In genomic region chr12:76346236-76346635, GRCh38 we compare ENCODE assay signal across 17 cellular contexts. TPM values are rescaled to one million over a fixed set of nuclear protein-coding genes. Genes with fewer than 3 reads are reported as not detected.
A peak's percentile ranks its signal among the peaks of the same experiment; 100 is the strongest.
DNase-seq lines count a peak whose midpoint lies in the region; TF ChIP-seq lines count a peak whose summit lies in the region.
"Had no signal": no experiment of that assay in that cellular context is flagged by ENCODE, and none has a peak within 500 bp of the region (broad histone marks: within the 10 kb centered on the region; RNA-seq: fewer than 3 reads in every experiment).

No MANE protein-coding gene starts in this region.

- POLR2A ChIA-PET in activated CD4-positive, alpha-beta memory T cell treated with anti-CD3 and anti-CD28 coated beads for 36 hours (lab: Charles Lee): no interaction called here

- H3K36me3 ChIP-seq in adipocyte (ENCODE audit: control insufficient read depth, insufficient read depth, low read length, severe bottlenecking) (no peaks in the 10 kb centered on the region), WERI-Rb-1 (no peaks in the 10 kb centered on the region)
- H3K36me3 ChIP-seq: colonic mucosa had no signal

- DNase-seq in ELR (ENCODE audit: low read depth) (peak; percentile 20), adipocyte (ENCODE audit: low read depth) (peak; percentile 24), fibroblast of the conjunctiva (ENCODE audit: low read depth) (peak; percentile 12), pons (ENCODE audit: low spot score) (peak; percentile 5), osteocyte (ENCODE audit: extremely low spot score, unreplicated experiment) (no peak), SIG-M5 treated with dmso at 0.1 percent for 504 hours (lab: John Stamatoyannopoulos, UW; ENCODE audit: unreplicated experiment) (no peak), WERI-Rb-1 (no peak)
- DNase-seq in activated CD4-positive, alpha-beta memory T cell treated with anti-CD3 and anti-CD28 coated beads for 36 hours: no peak
- DNase-seq: activated CD4-positive, alpha-beta T cell treated with anti-CD3 and anti-CD28 coated beads, Interleukin-2, amount 10 ng/mL, durations not matched to agents 7 days and 5 days; activated T-cell treated with anti-CD3 and anti-CD28 coated beads, Interleukin-2, amount 50 U/mL, for 24 hours; colonic mucosa; GOT3; NCI-H226; SIG-M5 had no signal

- H3K4me3 ChIP-seq in adipocyte (ENCODE audit: low read length): no peak overlapping the region
- no peak overlapping the region for H3K4me3 ChIP-seq in WERI-Rb-1 (ENCODE audit: low read depth, low read length)
- H3K4me3 ChIP-seq: colonic mucosa, lung had no signal

- no peak overlapping the region for H3K4me3 Mint-ChIP-seq in osteocyte (ENCODE audit: unreplicated experiment)
- no peak overlapping the region for H3K4me3 Mint-ChIP-seq in activated CD4-positive, alpha-beta memory T cell treated with anti-CD3 and anti-CD28 coated beads for 36 hours

- no peaks in the 10 kb centered on the region for H3K27me3 Mint-ChIP-seq in osteocyte (ENCODE audit: unreplicated experiment)
- no peaks in the 10 kb centered on the region for H3K27me3 Mint-ChIP-seq in activated CD4-positive, alpha-beta memory T cell treated with anti-CD3 and anti-CD28 coated beads for 36 hours
- H3K27me3 Mint-ChIP-seq: activated CD4-positive, alpha-beta T cell treated with anti-CD3 and anti-CD28 coated beads, Interleukin-2, amount 10 ng/mL, durations not matched to agents 7 days and 5 days; activated T-cell treated with anti-CD3 and anti-CD28 coated beads, Interleukin-2, amount 50 U/mL, for 24 hours; IgD-negative memory B cell had no signal

- peaks cover 30% of the 10 kb centered on the region for H3K4me1 ChIP-seq in adipocyte (ENCODE audit: control insufficient read depth, insufficient read depth, low read length)
- H3K4me1 ChIP-seq: colonic mucosa had no signal

- H3K27ac Mint-ChIP-seq in osteocyte (ENCODE audit: unreplicated experiment): no peak overlapping the region
- H3K27ac Mint-ChIP-seq in activated CD4-positive, alpha-beta memory T cell treated with anti-CD3 and anti-CD28 coated beads for 36 hours: no peak overlapping the region
- H3K27ac Mint-ChIP-seq: activated CD4-positive, alpha-beta T cell treated with anti-CD3 and anti-CD28 coated beads, Interleukin-2, amount 10 ng/mL, durations not matched to agents 7 days and 5 days; stimulated activated effector memory CD8-positive, alpha-beta T cell treated with anti-CD3 and anti-CD28 coated beads, Interleukin-12 subunit alpha, Interleukin-12 subunit beta, amount 100 ng/mL, for 72 hours had no signal

- H3K9me3 ChIP-seq in adipocyte (ENCODE audit: control insufficient read depth, low read length) (no peaks in the 10 kb centered on the region), WERI-Rb-1 (ENCODE audit: severe bottlenecking) (no peaks in the 10 kb centered on the region)
- H3K9me3 ChIP-seq: colonic mucosa had no signal

- H3K9ac ChIP-seq in adipocyte (ENCODE audit: low read length): peak overlapping the region; percentile 94

- CTCF ChIA-PET in activated CD4-positive, alpha-beta memory T cell treated with anti-CD3 and anti-CD28 coated beads for 36 hours (lab: Charles Lee): interaction anchor here (0.9 kb wide), 1 partner anchor 187 kb away, joined by 3 read pairs; no protein-coding TSS in a partner anchor

- peaks cover 3% of the 10 kb centered on the region for H3K36me3 Mint-ChIP-seq in osteocyte (ENCODE audit: unreplicated experiment)
- H3K36me3 Mint-ChIP-seq in activated CD4-positive, alpha-beta memory T cell treated with anti-CD3 and anti-CD28 coated beads for 36 hours: peaks cover 2% of the 10 kb centered on the region

- TF ChIP-seq CTCF in osteocyte (IDR thresholded peaks at IDR 0.05) (no peak), WERI-Rb-1 (IDR thresholded peaks at IDR 0.05; ENCODE audit: low read depth, low read length) (no peak)

- H3K4me1 Mint-ChIP-seq in osteocyte (ENCODE audit: unreplicated experiment): peaks cover 29% of the 10 kb centered on the region
- H3K4me1 Mint-ChIP-seq in activated CD4-positive, alpha-beta memory T cell treated with anti-CD3 and anti-CD28 coated beads for 36 hours (ENCODE audit: low read depth): peaks cover 30% of the 10 kb centered on the region

- H3K27me3 ChIP-seq in adipocyte (replicated peaks; ENCODE audit: control insufficient read depth, insufficient read depth, low read length): no peaks in the 10 kb centered on the region
- no peaks in the 10 kb centered on the region for H3K27me3 ChIP-seq in WERI-Rb-1 (ENCODE audit: insufficient read depth, low read depth, severe bottlenecking)
- H3K27me3 ChIP-seq: colonic mucosa had no signal

- no peak overlapping the region for H3K27ac ChIP-seq in WERI-Rb-1
- H3K27ac ChIP-seq: colonic mucosa had no signal

- intact Hi-C loops in activated CD4-positive, alpha-beta memory T cell treated with anti-CD3 and anti-CD28 coated beads for 36 hours (cut with micrococcal nuclease): loop anchor here (2.0 to 10.0 kb wide), 7 partner anchors 96 to 1809 kb away; partner anchors contain the start of genes ATXN7L3B, CAPS2, GLIPR1L1 and ZDHHC17

- H3K9me3 Mint-ChIP-seq in osteocyte (ENCODE audit: unreplicated experiment): no peaks in the 10 kb centered on the region
- no peaks in the 10 kb centered on the region for H3K9me3 Mint-ChIP-seq in activated CD4-positive, alpha-beta memory T cell treated with anti-CD3 and anti-CD28 coated beads for 36 hours
- H3K9me3 Mint-ChIP-seq: activated CD4-positive, alpha-beta T cell treated with anti-CD3 and anti-CD28 coated beads, Interleukin-2, amount 10 ng/mL, durations not matched to agents 7 days and 5 days; IgD-negative memory B cell; stimulated activated effector memory CD8-positive, alpha-beta T cell treated with anti-CD3 and anti-CD28 coated beads, Interleukin-12 subunit alpha, Interleukin-12 subunit beta, amount 100 ng/mL, for 72 hours had no signal

RNA-seq across cellular contexts. Expression of gene BBS10, which starts 2.0 kb away (rescaled TPM):
- total RNA-seq in osteocyte: 10.5 and 11.0 TPM in 2 replicates
- 1 to 10 TPM; 3.2 to 3.4 TPM for total RNA-seq in activated CD4-positive, alpha-beta memory T cell treated with anti-CD3 and anti-CD28 coated beads for 36 hours

Comparison
In these comparisons a context has a peak if more than half of its experiments do, and no peak if none do; other contexts are left out.
1. DNase-seq: peak in ELR (single experiment), adipocyte (single experiment), fibroblast of the conjunctiva (single experiment) and pons (single experiment); none in osteocyte (single experiment), SIG-M5 treated with dmso at 0.1 percent for 504 hours (single experiment), WERI-Rb-1 (single experiment) and activated CD4-positive, alpha-beta memory T cell treated with anti-CD3 and anti-CD28 coated beads for 36 hours (single experiment).